In the genomic region with DNA sequence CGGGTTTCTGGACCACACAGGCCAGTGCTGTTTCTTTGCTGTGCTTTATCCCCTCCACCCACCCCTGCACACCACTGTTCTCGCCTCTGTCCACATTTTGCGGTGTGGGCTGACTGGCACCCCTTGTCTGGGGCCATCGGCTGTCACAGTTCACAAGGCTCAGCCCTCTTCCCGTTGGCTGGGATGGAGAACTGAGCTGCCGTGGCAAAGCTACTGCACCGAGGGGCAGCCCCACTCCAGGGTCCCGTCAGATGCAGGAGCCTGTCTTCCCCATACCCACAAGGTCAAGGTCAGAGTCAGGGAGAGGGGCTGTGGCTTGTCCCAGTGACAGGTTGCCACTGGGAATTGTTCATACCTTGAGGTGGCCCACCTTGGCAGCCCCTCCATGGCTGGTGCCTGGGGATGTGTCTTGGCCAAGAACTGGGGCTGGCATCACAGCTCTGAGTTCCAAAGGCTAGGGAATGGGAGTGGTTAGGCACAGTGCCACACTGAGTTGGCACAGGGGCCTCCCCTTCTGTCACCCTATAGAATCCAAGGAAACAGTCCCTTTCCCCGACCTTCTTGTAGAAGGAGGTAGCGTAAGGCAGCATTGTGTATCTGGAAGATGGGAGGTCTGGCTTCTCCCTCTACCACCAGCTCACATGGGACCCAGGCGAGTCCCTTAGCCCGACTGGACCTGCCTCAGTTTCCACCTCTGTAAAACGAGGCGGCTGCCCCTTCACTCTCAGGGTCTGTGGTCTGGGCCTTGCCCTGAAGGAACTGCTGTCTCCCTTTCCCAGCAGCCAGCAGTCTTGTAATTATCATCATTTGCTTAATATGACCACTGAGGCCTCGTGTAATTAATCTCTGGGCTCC, we compare ENCODE assay signal across 8 cellular contexts. TPM values are rescaled to one million over a fixed set of nuclear protein-coding genes. Genes with fewer than 3 reads are reported as not detected.
DNase-seq lines count a peak whose midpoint lies in the region; ATAC-seq and TF ChIP-seq lines count a peak whose summit lies in the region.

No MANE protein-coding gene starts in this region.

- H3K9me3 Mint-ChIP-seq in T-cell, result no peaks in the 10 kb centered on the region

- H3K27ac Mint-ChIP-seq in T-cell, result peak overlapping the region; percentile 97 to 98

- H3K36me3 Mint-ChIP-seq in T-cell, result peaks cover 27% of the 10 kb centered on the region

- TF ChIP-seq CTCF in GM12875 (IDR thresholded peaks at IDR 0.05; ENCODE audit: borderline replicate concordance, insufficient read depth, low read depth, low read length) (no peak), fibroblast of pulmonary artery (IDR thresholded peaks at IDR 0.05; ENCODE audit: low read length, missing control alignments) (no peak)

- CTCF ChIA-PET in T-cell (lab: Charles Lee), result interaction anchor here in 1 of 2 donors (1.2 kb wide), 1 partner anchor 48 kb away, joined by 3 read pairs; no protein-coding TSS in a partner anchor

- H3K27me3 Mint-ChIP-seq in T-cell, result no peaks in the 10 kb centered on the region

- H3K4me3 Mint-ChIP-seq in T-cell, result peak overlapping the region; percentile 96 to 99 (median 98)

- peaks cover 67 to 86% (median 72%) of the 10 kb centered on the region in 3 donors for H3K4me1 Mint-ChIP-seq in T-cell

- intact Hi-C loops in sciatic nerve (cut with DNase I), result no loop called here

- ATAC-seq in T-cell (replicated peaks in 1 of 4) (no peak), sciatic nerve (no peak), GM21367 (IDR thresholded peaks at IDR 0.05; ENCODE audit: unreplicated experiment) (no peak), HG03175 (IDR thresholded peaks at IDR 0.05; ENCODE audit: unreplicated experiment) (no peak), HG02973 (IDR thresholded peaks at IDR 0.05; ENCODE audit: unreplicated experiment) (no peak)

- DNase-seq in T-cell (peak in 1 of 34 experiments; percentile 1), fibroblast of pulmonary artery (ENCODE audit: low read depth) (no peak), sciatic nerve (ENCODE audit: low spot score) (peak; percentile 69), midbrain (lab: John Stamatoyannopoulos, UW) (no peak)

- POLR2A ChIA-PET in T-cell (lab: Charles Lee), result no interaction called here

- H3K4me3 ChIP-seq in GM12875 (ENCODE audit: low read depth, low read length) (peak overlapping the region; percentile 53), fibroblast of pulmonary artery (replicated peaks; ENCODE audit: low read depth, low read length) (peak overlapping the region; percentile 31)

RNA-seq across cellular contexts. Expression of a gene that starts 3.4 kb away (rescaled TPM):
- total RNA-seq in T-cell (100 to 1,000 TPM; 267 to 394 (median 382) TPM), sciatic nerve (61.7 TPM)

RNA-seq across cellular contexts. Expression of a gene that starts 19.5 kb away (rescaled TPM):
- total RNA-seq in T-cell (100 to 1,000 TPM; 150 to 249 (median 237) TPM), sciatic nerve (69.7 TPM)

RNA-seq across cellular contexts. Expression of a gene that starts 33.7 kb away (rescaled TPM):
- total RNA-seq in T-cell, result 10 to 100 TPM; 11.5 to 30.9 (median 26.7) TPM
- 40.7 TPM for total RNA-seq in sciatic nerve
